In the genomic region with DNA sequence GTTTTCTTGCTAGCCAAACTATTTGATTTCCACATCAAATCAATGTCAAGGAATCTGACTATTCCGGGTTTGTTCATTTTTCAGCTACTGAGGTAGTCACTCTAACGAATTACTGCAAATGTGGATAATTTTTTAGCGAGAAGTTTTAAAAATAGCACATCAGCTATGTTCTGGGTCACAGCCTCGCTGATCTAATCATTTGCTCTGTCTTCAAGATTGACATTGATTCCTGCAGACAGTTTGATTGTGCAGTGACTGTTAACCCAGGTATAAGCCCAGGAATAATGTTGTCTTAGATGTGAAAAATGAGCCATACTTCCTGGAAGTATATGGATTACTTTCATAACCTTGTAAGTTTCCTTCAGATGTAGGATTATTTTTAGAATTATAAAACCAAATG, we compare ENCODE assay signal across 8 cellular contexts.
"Had no signal": no experiment of that assay in that cellular context is flagged by ENCODE, and none has a peak within 500 bp of the region (broad histone marks: within the 10 kb centered on the region; RNA-seq: fewer than 3 reads in every experiment).

No MANE protein-coding gene starts in this region.

- ATAC-seq: GM12878 had no signal

- H3K4me3 ChIP-seq: GM12878 had no signal

- FAIRE-seq: G401.6, GM12878, GM12891, GM12892, GM18507, GM19239 had no signal

- DNase-seq: GDM1, GF-D8 had no signal
